8 cellular contexts compared by ENCODE assay signal in the genomic region with DNA sequence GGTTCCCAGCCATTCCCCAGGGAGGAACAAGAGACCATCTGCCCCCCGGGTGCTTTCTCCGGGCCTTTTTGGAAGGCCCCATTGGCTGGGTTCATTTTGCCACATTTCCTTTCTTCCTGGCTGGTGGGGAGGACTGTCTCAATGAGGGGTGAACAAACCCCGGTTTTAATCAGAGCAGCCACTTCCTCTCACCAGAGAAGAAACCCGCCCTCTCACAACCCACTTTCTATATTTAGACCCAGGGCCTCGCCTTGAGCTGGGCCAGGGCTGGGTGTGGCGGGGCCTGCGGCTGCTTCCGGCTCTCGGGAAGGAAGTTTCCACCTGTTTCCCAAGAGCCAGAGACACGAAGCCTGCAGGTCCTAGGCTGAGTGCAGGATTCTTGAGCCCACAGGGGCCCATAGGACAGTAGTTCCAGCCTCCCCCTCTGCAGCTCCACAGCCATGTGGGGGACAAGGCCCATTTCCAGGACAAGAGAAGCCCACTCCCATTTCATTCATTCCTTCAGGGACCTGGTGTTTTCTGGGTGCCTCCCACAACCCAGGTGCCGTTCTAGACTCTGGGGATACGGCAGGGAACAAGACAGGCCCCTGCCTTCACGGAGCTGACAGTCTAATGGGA. TPM values are rescaled to one million over a fixed set of nuclear protein-coding genes. Genes with fewer than 3 reads are reported as not detected.
A peak's percentile ranks its signal among the peaks of the same experiment; 100 is the strongest.
DNase-seq lines count a peak whose midpoint lies in the region; ATAC-seq and TF ChIP-seq lines count a peak whose summit lies in the region.

No MANE protein-coding gene starts in this region.

- WGBS in psoas muscle, 3 donors = 26 to 43% (median 28%) methylated on average over 13 of the region's 13 CpGs
- WGBS in hepatocyte (ENCODE audit: low lambda C conversion rate, missing lambda C conversion rate) = 73% methylated on average over 13 of the region's 13 CpGs

- H3K36me3 ChIP-seq in psoas muscle (ENCODE audit: insufficient read depth in 1 of 2, low read depth in 1 of 2) = no peaks in the 10 kb centered on the region
- no peaks in the 10 kb centered on the region for H3K36me3 ChIP-seq in hepatocyte (replicated peaks; ENCODE audit: insufficient read depth, low read depth)

- H3K4me3 Mint-ChIP-seq in activated naive CD4-positive, alpha-beta T cell treated with anti-CD3 and anti-CD28 coated beads for 36 hours = peak overlapping the region; percentile 18

- H3K4me2 ChIP-seq in hepatocyte = no peak overlapping the region

- H3K9me3 ChIP-seq in psoas muscle = no peaks in the 10 kb centered on the region
- H3K9me3 ChIP-seq in hepatocyte (ENCODE audit: low read depth) = no peaks in the 10 kb centered on the region

- no peaks in the 10 kb centered on the region for H4K20me1 ChIP-seq in hepatocyte (ENCODE audit: insufficient read depth, poor library complexity, severe bottlenecking)

- peaks cover 58% of the 10 kb centered on the region for H3K4me1 Mint-ChIP-seq in activated naive CD4-positive, alpha-beta T cell treated with anti-CD3 and anti-CD28 coated beads for 36 hours (ENCODE audit: low read depth)

- no peaks in the 10 kb centered on the region for H3K36me3 Mint-ChIP-seq in activated naive CD4-positive, alpha-beta T cell treated with anti-CD3 and anti-CD28 coated beads for 36 hours (ENCODE audit: low read depth)

- peaks cover 53% of the 10 kb centered on the region for H3K4me1 ChIP-seq in psoas muscle
- H3K4me1 ChIP-seq in hepatocyte (ENCODE audit: insufficient read depth) = no peaks in the 10 kb centered on the region

- no peak for TF ChIP-seq CTCF in psoas muscle (IDR thresholded peaks at IDR 0.05)
- no peak for TF ChIP-seq CTCF in hepatocyte (IDR thresholded peaks at IDR 0.05; ENCODE audit: poor library complexity)

- H2AFZ ChIP-seq in hepatocyte = no peak overlapping the region

- H3K4me3 ChIP-seq in psoas muscle (peak overlapping the region; percentile 12), hepatocyte (no peak overlapping the region)

- CTCF ChIA-PET in activated naive CD4-positive, alpha-beta T cell treated with anti-CD3 and anti-CD28 coated beads for 36 hours (lab: Charles Lee) = interaction anchor here (1.0 to 1.4 kb wide), 3 partner anchors 11 to 43 kb away, joined by 3 read pairs; no protein-coding TSS in a partner anchor

- peak overlapping the region; percentile 87 for H3K27ac Mint-ChIP-seq in activated naive CD4-positive, alpha-beta T cell treated with anti-CD3 and anti-CD28 coated beads for 36 hours

- intact Hi-C loops in activated naive CD4-positive, alpha-beta T cell treated with anti-CD3 and anti-CD28 coated beads for 36 hours (cut with micrococcal nuclease) = loop anchor here (1.0 to 2.0 kb wide), 3 partner anchors 41 to 186 kb away; no protein-coding TSS in a partner anchor
- intact Hi-C loops in psoas muscle (cut with DNase I) = no loop called here

- H3K9me3 Mint-ChIP-seq in activated naive CD4-positive, alpha-beta T cell treated with anti-CD3 and anti-CD28 coated beads for 36 hours = no peaks in the 10 kb centered on the region

- H3K27me3 ChIP-seq in psoas muscle (ENCODE audit: insufficient read depth in 3 of 3, low read length in 2 of 3) (no peaks in the 10 kb centered on the region), hepatocyte (no peaks in the 10 kb centered on the region)

- H3K27ac ChIP-seq in psoas muscle = peak overlapping the region; percentile 85
- no peak overlapping the region for H3K27ac ChIP-seq in hepatocyte

- no peaks in the 10 kb centered on the region for H3K27me3 Mint-ChIP-seq in activated naive CD4-positive, alpha-beta T cell treated with anti-CD3 and anti-CD28 coated beads for 36 hours (ENCODE audit: low read depth)

- peak; percentile 84 for ATAC-seq in GM19328 (IDR thresholded peaks at IDR 0.05; ENCODE audit: unreplicated experiment)
- ATAC-seq in HG03135 (IDR thresholded peaks at IDR 0.05; ENCODE audit: unreplicated experiment) = peak; percentile 85
- ATAC-seq in psoas muscle = peak; percentile 28 to 65 (median 57)

- H3K9me2 ChIP-seq in hepatocyte (replicated peaks; ENCODE audit: insufficient read depth) = no peaks in the 10 kb centered on the region

- DNase-seq in SKM-1 (lab: John Stamatoyannopoulos, UW; ENCODE audit: unreplicated experiment) = peak; percentile 90
- DNase-seq in activated naive CD4-positive, alpha-beta T cell treated with anti-CD3 and anti-CD28 coated beads for 36 hours = peak; percentile 85
- peak; percentile 51 to 85 for DNase-seq in psoas muscle
- no peak for DNase-seq in kidney glomerular epithelial cell (lab: John Stamatoyannopoulos, UW)
- DNase-seq in hepatocyte (ENCODE audit: low spot score) = no peak
- DNase-seq in NCI-H1417 treated with DMSO at 0.1 percent for 48 hours (lab: John Stamatoyannopoulos, UW) = no peak

- H3K79me2 ChIP-seq in hepatocyte = no peaks in the 10 kb centered on the region

RNA-seq across cellular contexts. Expression of gene RBM38, which starts 41.8 kb away (rescaled TPM):
- 10 to 100 TPM; 60.3 to 63.1 TPM for total RNA-seq in activated naive CD4-positive, alpha-beta T cell treated with anti-CD3 and anti-CD28 coated beads for 36 hours
- total RNA-seq in psoas muscle (100 to 1,000 TPM in 2 of 4 donors, 10 to 100 TPM in 2; 73.2 to 202 (median 93.0) TPM), hepatocyte (16.1 and 18.1 TPM in 2 replicates)
- polyA plus RNA-seq in psoas muscle (100 to 1,000 TPM; 135 to 308 (median 144) TPM), hepatocyte (15.6 and 19.6 TPM in 2 replicates)

Comparison
In these comparisons a context has a peak if more than half of its experiments do, and no peak if none do; other contexts are left out.
1. DNase-seq: peak in SKM-1 (single experiment), activated naive CD4-positive, alpha-beta T cell treated with anti-CD3 and anti-CD28 coated beads for 36 hours (single experiment) and psoas muscle (2 of 2); none in kidney glomerular epithelial cell (single experiment), hepatocyte (single experiment) and NCI-H1417 treated with DMSO at 0.1 percent for 48 hours (single experiment).
2. Peak in every context shown above with its lines, with median percentiles within 50 percentile points of each other: ATAC-seq.